8 cellular contexts compared by ENCODE assay signal in the genomic region with DNA sequence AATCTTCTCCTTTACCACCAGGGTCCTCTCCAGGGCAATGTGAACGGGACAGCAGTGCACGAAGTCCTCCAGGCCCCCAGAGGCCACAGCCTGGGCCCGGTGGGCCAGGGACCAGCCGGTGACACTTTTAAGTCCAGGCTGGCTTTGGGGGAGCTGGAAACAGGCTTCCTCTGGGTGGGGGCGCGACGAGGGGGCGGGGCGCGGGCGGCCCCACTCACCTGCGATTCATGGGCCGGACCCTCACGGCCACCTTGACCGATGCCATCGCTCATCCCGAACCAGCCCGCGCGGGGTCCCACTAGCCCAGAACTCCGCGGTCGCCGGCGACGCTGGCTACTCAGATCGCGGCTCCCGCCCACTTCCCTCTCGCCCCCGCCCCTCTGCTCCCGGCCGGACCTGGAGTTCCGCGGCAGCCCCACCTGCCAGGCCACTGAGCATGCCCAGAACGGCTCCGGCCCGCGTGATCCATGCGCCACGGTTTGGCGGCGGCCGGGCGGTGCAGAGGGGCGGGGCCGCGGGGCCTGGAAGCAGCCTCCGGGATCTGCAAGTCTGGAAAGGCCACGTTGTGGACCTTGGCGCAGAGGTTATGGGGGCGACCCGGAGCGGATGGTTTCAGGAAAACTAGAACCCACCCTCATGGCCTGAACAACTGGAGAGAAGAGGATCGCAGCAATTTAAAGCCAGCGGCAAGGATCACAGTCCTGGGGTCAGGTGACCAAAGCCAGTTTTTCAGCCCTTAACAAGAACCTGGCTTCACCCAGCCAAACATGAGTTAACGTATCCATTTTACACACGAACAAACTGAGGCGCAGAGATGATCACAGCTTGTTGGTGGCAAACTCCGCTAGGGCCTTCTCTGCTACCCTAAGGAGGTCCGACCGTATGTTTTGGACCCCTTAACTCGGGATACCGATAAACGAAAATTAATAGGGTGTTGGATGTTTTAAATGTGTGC. TPM values are rescaled to one million over a fixed set of nuclear protein-coding genes. Genes with fewer than 3 reads are reported as not detected.
DNase-seq lines count a peak whose midpoint lies in the region; ATAC-seq, FAIRE-seq and TF ChIP-seq lines count a peak whose summit lies in the region.

A gene with protein sequence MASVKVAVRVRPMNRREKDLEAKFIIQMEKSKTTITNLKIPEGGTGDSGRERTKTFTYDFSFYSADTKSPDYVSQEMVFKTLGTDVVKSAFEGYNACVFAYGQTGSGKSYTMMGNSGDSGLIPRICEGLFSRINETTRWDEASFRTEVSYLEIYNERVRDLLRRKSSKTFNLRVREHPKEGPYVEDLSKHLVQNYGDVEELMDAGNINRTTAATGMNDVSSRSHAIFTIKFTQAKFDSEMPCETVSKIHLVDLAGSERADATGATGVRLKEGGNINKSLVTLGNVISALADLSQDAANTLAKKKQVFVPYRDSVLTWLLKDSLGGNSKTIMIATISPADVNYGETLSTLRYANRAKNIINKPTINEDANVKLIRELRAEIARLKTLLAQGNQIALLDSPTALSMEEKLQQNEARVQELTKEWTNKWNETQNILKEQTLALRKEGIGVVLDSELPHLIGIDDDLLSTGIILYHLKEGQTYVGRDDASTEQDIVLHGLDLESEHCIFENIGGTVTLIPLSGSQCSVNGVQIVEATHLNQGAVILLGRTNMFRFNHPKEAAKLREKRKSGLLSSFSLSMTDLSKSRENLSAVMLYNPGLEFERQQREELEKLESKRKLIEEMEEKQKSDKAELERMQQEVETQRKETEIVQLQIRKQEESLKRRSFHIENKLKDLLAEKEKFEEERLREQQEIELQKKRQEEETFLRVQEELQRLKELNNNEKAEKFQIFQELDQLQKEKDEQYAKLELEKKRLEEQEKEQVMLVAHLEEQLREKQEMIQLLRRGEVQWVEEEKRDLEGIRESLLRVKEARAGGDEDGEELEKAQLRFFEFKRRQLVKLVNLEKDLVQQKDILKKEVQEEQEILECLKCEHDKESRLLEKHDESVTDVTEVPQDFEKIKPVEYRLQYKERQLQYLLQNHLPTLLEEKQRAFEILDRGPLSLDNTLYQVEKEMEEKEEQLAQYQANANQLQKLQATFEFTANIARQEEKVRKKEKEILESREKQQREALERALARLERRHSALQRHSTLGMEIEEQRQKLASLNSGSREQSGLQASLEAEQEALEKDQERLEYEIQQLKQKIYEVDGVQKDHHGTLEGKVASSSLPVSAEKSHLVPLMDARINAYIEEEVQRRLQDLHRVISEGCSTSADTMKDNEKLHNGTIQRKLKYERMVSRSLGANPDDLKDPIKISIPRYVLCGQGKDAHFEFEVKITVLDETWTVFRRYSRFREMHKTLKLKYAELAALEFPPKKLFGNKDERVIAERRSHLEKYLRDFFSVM (N-terminal part only) (minus strand): TSS at position 438 of the 955 bp plus-strand sequence. CDS start 173 bp downstream, at position 265.

- peak within 1 kb of the TSS; percentile 69 for H3K4me3 ChIP-seq in urinary bladder (ENCODE audit: low read depth, low read length)

- no peaks in the 10 kb centered on the region for H3K27me3 Mint-ChIP-seq in T-helper 1 cell treated with Interleukin-12 subunit alpha and Interleukin-12 subunit beta and Interleukin-4 antibody, amounts not matched to agents 30 μg/mL and 1 μg/mL, for 36 hours (ENCODE audit: low read depth)

- H3K27ac ChIP-seq in angular gyrus (ENCODE audit: low read depth, low read length): peak within 1 kb of the TSS; percentile 64
- no peak within 1 kb of the TSS for H3K27ac ChIP-seq in urinary bladder (ENCODE audit: low read depth)

- H3K36me3 Mint-ChIP-seq in T-helper 1 cell treated with Interleukin-12 subunit alpha and Interleukin-12 subunit beta and Interleukin-4 antibody, amounts not matched to agents 30 μg/mL and 1 μg/mL, for 36 hours (ENCODE audit: low read depth): no peaks in the 10 kb centered on the region

- H3K4me1 ChIP-seq in urinary bladder (ENCODE audit: insufficient read depth): no peaks in the 10 kb centered on the region

- intact Hi-C loops in left ventricle myocardium superior (cut with micrococcal nuclease): loop anchor here (10.0 kb wide), 1 partner anchor 162 kb away; a partner anchor contains a TSS

- H3K36me3 ChIP-seq in urinary bladder (ENCODE audit: insufficient read depth): no peaks in the 10 kb centered on the region

- no peaks in the 10 kb centered on the region for H3K9me3 Mint-ChIP-seq in T-helper 1 cell treated with Interleukin-12 subunit alpha and Interleukin-12 subunit beta and Interleukin-4 antibody, amounts not matched to agents 30 μg/mL and 1 μg/mL, for 36 hours

- DNase-seq in GM12892 (ENCODE audit: insufficient read length): peak; percentile 52
- DNase-seq in NCI-H1417 treated with DMSO at 0.1 percent for 48 hours (lab: John Stamatoyannopoulos, UW): peak; percentile 81
- DNase-seq in left ventricle myocardium superior: peak; percentile 96
- DNase-seq in pulmonary artery endothelial cell (ENCODE audit: low read depth, low spot score): peak; percentile 45

- peak within 1 kb of the TSS; percentile 87 for H3K4me3 Mint-ChIP-seq in T-helper 1 cell treated with Interleukin-12 subunit alpha and Interleukin-12 subunit beta and Interleukin-4 antibody, amounts not matched to agents 30 μg/mL and 1 μg/mL, for 36 hours

- H3K4me1 Mint-ChIP-seq in T-helper 1 cell treated with Interleukin-12 subunit alpha and Interleukin-12 subunit beta and Interleukin-4 antibody, amounts not matched to agents 30 μg/mL and 1 μg/mL, for 36 hours (ENCODE audit: low read depth): peaks cover 26% of the 10 kb centered on the region

- 10% methylated on average over 65 of the region's 65 CpGs for WGBS in urinary bladder

- ATAC-seq in HG02763 (IDR thresholded peaks at IDR 0.05; ENCODE audit: unreplicated experiment) (peak; percentile 85), left ventricle myocardium superior (peak; percentile 97)

- H3K27ac Mint-ChIP-seq in T-helper 1 cell treated with Interleukin-12 subunit alpha and Interleukin-12 subunit beta and Interleukin-4 antibody, amounts not matched to agents 30 μg/mL and 1 μg/mL, for 36 hours: peak within 1 kb of the TSS; percentile 72

- FAIRE-seq in GM12892 (lab: Jason Lieb, UNC): no peak

- TF ChIP-seq POLR2A in GM12892 (IDR thresholded peaks at IDR 0.05; ENCODE audit: low read depth, low read length): no peak

RNA-seq across cellular contexts. Expression of the gene that starts here (rescaled TPM):
- polyA plus RNA-seq in GM12892 (2012; ENCODE audit: missing spikeins): 1.6 TPM
- total RNA-seq in left ventricle myocardium superior (17.8 TPM), pulmonary artery endothelial cell (7.2 and 10.6 TPM in 2 replicates), urinary bladder (23.6 TPM)
- 9.8 TPM for polyA plus RNA-seq in urinary bladder

Comparison
In these comparisons a context has a peak if more than half of its experiments do, and no peak if none do; other contexts are left out.
1. DNase-seq: peak in every context shown above with its lines; median percentile 96 in left ventricle myocardium superior; 81 in NCI-H1417 treated with DMSO at 0.1 percent for 48 hours; 52 in GM12892; 45 in pulmonary artery endothelial cell.